In the genomic region with DNA sequence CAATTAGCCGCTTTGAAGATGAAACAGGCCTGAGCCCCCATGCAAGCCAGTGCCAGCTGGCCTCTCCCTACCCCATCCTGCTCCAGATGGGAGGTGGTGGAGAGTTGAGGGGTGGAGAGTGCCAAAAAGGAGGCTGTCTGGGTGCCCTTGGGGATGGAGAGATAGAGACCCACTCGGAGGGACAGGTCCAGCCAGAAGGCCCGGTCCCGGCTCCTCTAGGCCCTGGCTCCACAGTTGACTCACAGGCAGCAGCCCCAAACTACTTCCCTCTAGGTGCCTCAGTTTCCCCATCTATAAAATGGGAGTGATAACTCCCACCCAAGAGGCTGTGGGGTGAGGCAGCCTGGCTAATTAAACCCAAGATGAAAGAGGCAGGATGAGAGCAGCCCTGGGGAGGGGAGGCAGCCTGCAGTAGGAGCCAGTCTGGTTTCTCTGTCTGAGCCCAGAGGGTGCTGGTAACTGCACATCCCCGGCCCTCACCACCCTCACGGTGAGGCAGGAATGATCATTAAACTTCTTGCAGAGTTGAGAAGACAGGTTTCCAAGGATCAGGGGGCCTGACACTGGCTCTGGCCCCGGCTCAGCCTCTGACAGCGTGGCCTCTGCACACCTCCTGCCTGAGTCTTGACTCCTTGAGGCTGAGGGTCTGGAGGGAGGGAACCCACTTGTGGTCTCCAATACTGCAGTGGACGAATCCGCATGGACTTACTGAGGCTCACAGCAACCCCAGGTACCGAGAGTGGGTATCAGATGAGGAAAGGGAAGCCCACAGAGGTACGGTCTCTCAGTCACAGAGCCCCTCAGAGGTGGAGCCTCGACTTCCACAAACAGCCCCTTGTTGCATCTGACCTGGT, we compare ENCODE assay signal across 12 cellular contexts. TPM values are rescaled to one million over a fixed set of nuclear protein-coding genes. Genes with fewer than 3 reads are reported as not detected.
DNase-seq lines count a peak whose midpoint lies in the region; ATAC-seq and TF ChIP-seq lines count a peak whose summit lies in the region.
"Had no signal": no experiment of that assay in that cellular context is flagged by ENCODE, and none has a peak within 500 bp of the region (broad histone marks: within the 10 kb centered on the region; RNA-seq: fewer than 3 reads in every experiment).

No MANE protein-coding gene starts in this region.

- H3K36me3 ChIP-seq in H7 (replicated peaks; ENCODE audit: control insufficient read depth, insufficient read depth, low read length) = no peaks in the 10 kb centered on the region; the same call in none of the 2 replicates

- peak; percentile 33 for DNase-seq in CD14-positive monocyte (ENCODE audit: low spot score)
- DNase-seq in H7 = peak; percentile 54
- peak; percentile 73 for DNase-seq in coronary artery (ENCODE audit: low spot score)
- no peak for DNase-seq in mucosa of gallbladder (ENCODE audit: low spot score)
- DNase-seq in HK-2 (ENCODE audit: unreplicated experiment) = no peak
- no peak for DNase-seq in progenitor cell of endocrine pancreas (ENCODE audit: low spot score, unreplicated experiment)
- DNase-seq: NCI-H187 treated with DMSO at 0.1 percent for 48 hours had no signal

- TF ChIP-seq CTCF in CD14-positive monocyte (IDR thresholded peaks at IDR 0.05) (no peak), coronary artery (IDR thresholded peaks at IDR 0.05) (no peak), nephron (IDR thresholded peaks at IDR 0.05; ENCODE audit: unreplicated experiment in 3 of 3) (no peak), progenitor cell of endocrine pancreas (IDR thresholded peaks at IDR 0.05; ENCODE audit: unreplicated experiment) (no peak)

- H3K4me1 Mint-ChIP-seq in CD14-positive monocyte (peaks cover 28% of the 10 kb centered on the region), nephron (peaks cover 5% of the 10 kb centered on the region), progenitor cell of endocrine pancreas (ENCODE audit: low read depth) (peaks cover 8% of the 10 kb centered on the region)

- H3K27ac Mint-ChIP-seq in CD14-positive monocyte (peak overlapping the region in 1 of 7 donors; percentile 33), nephron (no peak overlapping the region), progenitor cell of endocrine pancreas (no peak overlapping the region)

- intact Hi-C loops in CD14-positive monocyte (cut with micrococcal nuclease) = loop anchor here (5.0 kb wide), 3 partner anchors 35 to 70 kb away; partner anchors contain the start of gene KAT5 (in 1 of the 2)

- H3K9me3 Mint-ChIP-seq in CD14-positive monocyte = peaks cover 0 to 13% (median 3%) of the 10 kb centered on the region in 7 donors
- H3K9me3 Mint-ChIP-seq in nephron = no peaks in the 10 kb centered on the region
- H3K9me3 Mint-ChIP-seq in progenitor cell of endocrine pancreas (ENCODE audit: low read depth) = no peaks in the 10 kb centered on the region
- H3K9me3 Mint-ChIP-seq: T-helper 1 cell treated with Interleukin-12 subunit alpha and Interleukin-12 subunit beta and Interleukin-4 antibody, amounts not matched to agents 30 μg/mL and 1 μg/mL, for 36 hours had no signal

- ATAC-seq in GM18867 (IDR thresholded peaks at IDR 0.05; ENCODE audit: unreplicated experiment) = no peak

- peaks cover 30 to 53% (median 41%) of the 10 kb centered on the region in 3 donors for H3K27me3 Mint-ChIP-seq in CD14-positive monocyte (ENCODE audit: low read depth in 3 of 3)
- H3K27me3 Mint-ChIP-seq in nephron (ENCODE audit: low read depth) = peaks cover 51% of the 10 kb centered on the region
- peaks cover 27% of the 10 kb centered on the region for H3K27me3 Mint-ChIP-seq in progenitor cell of endocrine pancreas

- no peak overlapping the region for H3K27ac ChIP-seq in coronary artery

- peaks cover 57% of the 10 kb centered on the region for H3K27me3 ChIP-seq in H7 (ENCODE audit: control insufficient read depth, insufficient read depth, low read length)
- H3K27me3 ChIP-seq: body of pancreas, pancreas had no signal

- H3K4me3 Mint-ChIP-seq in CD14-positive monocyte = peak overlapping the region in 1 of 2 donors; percentile 49
- peak overlapping the region; percentile 36 to 81 (median 50) for H3K4me3 Mint-ChIP-seq in nephron
- no peak overlapping the region for H3K4me3 Mint-ChIP-seq in progenitor cell of endocrine pancreas (ENCODE audit: low read depth)

- H3K36me3 Mint-ChIP-seq in CD14-positive monocyte = peaks cover 25 to 30% of the 10 kb centered on the region in 2 donors
- H3K36me3 Mint-ChIP-seq in nephron (ENCODE audit: low read depth) = no peaks in the 10 kb centered on the region
- no peaks in the 10 kb centered on the region for H3K36me3 Mint-ChIP-seq in progenitor cell of endocrine pancreas (ENCODE audit: insufficient read depth)

- H3K4me3 ChIP-seq in H7 (ENCODE audit: insufficient read depth, low read depth, low read length) (no peak overlapping the region; the same call in 1 of the 2 replicates), coronary artery (no peak overlapping the region)
- H3K4me3 ChIP-seq: body of pancreas had no signal

RNA-seq across cellular contexts. Expression of gene AP5B1, which starts 1.4 kb away (rescaled TPM):
- polyA plus RNA-seq in CD14-positive monocyte = 10 to 100 TPM; 35.1 to 46.4 TPM
- total RNA-seq in H7 (2014; rRNA removed; shearing (Covaris generic)) = 6.7 and 7.8 TPM in 2 replicates
- total RNA-seq in mucosa of gallbladder (22.2 TPM), progenitor cell of endocrine pancreas (18.4 and 19.3 TPM in 2 replicates)

RNA-seq across cellular contexts. Expression of gene OVOL1, which starts 4.7 kb away (rescaled TPM):
- polyA plus RNA-seq in CD14-positive monocyte = not detected
- 1.2 and 1.4 TPM in 2 replicates for total RNA-seq in H7 (2014; rRNA removed; shearing (Covaris generic))
- total RNA-seq in mucosa of gallbladder (3.5 TPM), progenitor cell of endocrine pancreas (12.4 and 12.7 TPM in 2 replicates)

RNA-seq across cellular contexts. Expression of gene SNX32, which starts 51.6 kb away (rescaled TPM):
- under 1 TPM; 0.12 to 0.40 TPM for polyA plus RNA-seq in CD14-positive monocyte
- total RNA-seq in H7 (2014; rRNA removed; shearing (Covaris generic)) = 0.26 and 0.80 TPM in 2 replicates
- 1.4 TPM for total RNA-seq in mucosa of gallbladder
- 3.6 and 4.6 TPM in 2 replicates for total RNA-seq in progenitor cell of endocrine pancreas

Comparison
In these comparisons a context has a peak if more than half of its experiments do, and no peak if none do; other contexts are left out.
1. DNase-seq: peak in CD14-positive monocyte (single experiment), H7 (single experiment) and coronary artery (single experiment); none in mucosa of gallbladder (single experiment), HK-2 (single experiment) and progenitor cell of endocrine pancreas (single experiment).